Comparison of ENCODE assay signal across 8 cellular contexts in the genomic region with DNA sequence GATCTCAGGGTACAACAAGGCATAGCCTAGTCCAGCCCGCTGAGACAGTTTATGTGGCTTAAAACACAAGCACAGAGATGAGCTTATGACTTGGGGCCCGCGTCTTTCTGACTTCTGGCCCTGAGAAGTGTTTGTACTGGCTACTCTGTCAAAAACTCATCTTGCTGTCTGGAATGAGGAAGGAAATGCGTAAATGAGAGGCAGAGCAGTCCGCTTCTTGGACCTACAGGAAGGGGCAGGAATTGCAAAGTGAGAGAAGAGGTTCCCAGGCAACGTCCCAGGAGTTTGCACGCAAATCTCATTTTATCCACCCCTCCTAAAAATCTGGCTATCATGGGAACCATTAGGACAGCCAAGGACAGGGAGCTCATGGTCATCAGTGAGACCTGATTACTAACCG. TPM values are rescaled to one million over a fixed set of nuclear protein-coding genes. Genes with fewer than 3 reads are reported as not detected.
DNase-seq lines count a peak whose midpoint lies in the region; ATAC-seq and TF ChIP-seq lines count a peak whose summit lies in the region.

No MANE protein-coding gene starts in this region.

- no peaks in the 10 kb centered on the region for H3K27me3 ChIP-seq in breast epithelium
- H3K27me3 ChIP-seq in liver (ENCODE audit: control insufficient read depth in 4 of 4, insufficient read depth in 4 of 4, low read length in 3 of 4): no peaks in the 10 kb centered on the region
- no peaks in the 10 kb centered on the region for H3K27me3 ChIP-seq in tibial nerve

- WGBS in liver: 64% methylated on average over 8 of the region's 8 CpGs
- WGBS in tibial nerve, 2 donors: 41 to 56% methylated on average over 8 of the region's 8 CpGs

- peak overlapping the region in 1 of 2 donors; percentile 50 for H3K9ac ChIP-seq in liver (ENCODE audit: low read depth in 1 of 2, low read length in 2 of 2)

- H3K4me3 ChIP-seq in breast epithelium: no peak overlapping the region
- H3K4me3 ChIP-seq in liver (ENCODE audit: low read depth in 1 of 3, low read length in 3 of 3): no peak overlapping the region
- no peak overlapping the region for H3K4me3 ChIP-seq in tibial nerve

- H3K4me1 ChIP-seq in breast epithelium (peaks cover 0 to 16% of the 10 kb centered on the region in 2 donors), liver (ENCODE audit: control insufficient read depth in 4 of 4, insufficient read depth in 4 of 4, low read length in 3 of 4) (peaks cover 11 to 70% (median 43%) of the 10 kb centered on the region in 4 donors), tibial nerve (peaks cover 0 to 95% (median 60%) of the 10 kb centered on the region in 4 donors)

- TF ChIP-seq POLR2A in breast epithelium (IDR thresholded peaks at IDR 0.05) (no peak), tibial nerve (IDR thresholded peaks at IDR 0.05) (peak in 1 of 2 donors; percentile 28)

- H3K9me3 ChIP-seq in breast epithelium (no peaks in the 10 kb centered on the region), liver (ENCODE audit: control insufficient read depth in 4 of 4, low read length in 3 of 4) (no peaks in the 10 kb centered on the region), tibial nerve (no peaks in the 10 kb centered on the region)

- ATAC-seq in left lobe of liver: no peak
- ATAC-seq in GM19397 (IDR thresholded peaks at IDR 0.05; ENCODE audit: unreplicated experiment): no peak

- intact Hi-C loops in breast epithelium (cut with DNase I; ENCODE audit: low total_unique reads): loop anchor here (5.0 kb wide), 1 partner anchor 43 kb away; no protein-coding TSS in a partner anchor

- peak in 1 of 3 donors; percentile 36 for TF ChIP-seq CTCF in breast epithelium (IDR thresholded peaks at IDR 0.05)
- TF ChIP-seq CTCF in liver (IDR thresholded peaks at IDR 0.05; ENCODE audit: low read depth, low read length, missing input control): peak; percentile 14
- peak in 3 of 5 experiments; percentile 18 to 46 (median 37) for TF ChIP-seq CTCF in tibial nerve (IDR thresholded peaks at IDR 0.05)

- peak; percentile 2 for DNase-seq in NCI-H1694 treated with DMSO at 0.1 percent for 48 hours (lab: John Stamatoyannopoulos, UW)
- DNase-seq in NCI-H1694 (lab: John Stamatoyannopoulos, UW): no peak
- DNase-seq in breast epithelium (ENCODE audit: low spot score in 2 of 2): no peak
- DNase-seq in tibial nerve (ENCODE audit: low spot score in 2 of 2): peak; percentile 41 to 66
- no peak for DNase-seq in left lobe of liver (ENCODE audit: low spot score)
- DNase-seq in iPS-NIHi7 (ENCODE audit: extremely low spot score): no peak

- H3K36me3 ChIP-seq in breast epithelium: no peaks in the 10 kb centered on the region
- no peaks in the 10 kb centered on the region for H3K36me3 ChIP-seq in liver (ENCODE audit: control insufficient read depth in 4 of 4, insufficient read depth in 3 of 4, low read depth in 1 of 4, low read length in 3 of 4)
- no peaks in the 10 kb centered on the region for H3K36me3 ChIP-seq in tibial nerve

- peak; percentile 44 to 82 for TF ChIP-seq EP300 in tibial nerve (IDR thresholded peaks at IDR 0.05)

- H3K27ac ChIP-seq in breast epithelium: peak overlapping the region; percentile 53 to 75
- H3K27ac ChIP-seq in liver (ENCODE audit: low read depth in 1 of 2, low read length in 2 of 2): peak overlapping the region; percentile 60 to 66
- H3K27ac ChIP-seq in tibial nerve: peak overlapping the region; percentile 56 to 99 (median 95)

- TF ChIP-seq RAD21 in liver (IDR thresholded peaks at IDR 0.05): peak in 1 of 2 donors; percentile 38

TF ChIP-seq in liver, 16 proteins besides CTCF, POLR2A, EP300 and RAD21:
- TF ChIP-seq YY1 (IDR thresholded peaks at IDR 0.05): no peak
- no peak for TF ChIP-seq JUND (IDR thresholded peaks at IDR 0.05)
- TF ChIP-seq TAF1 (conservative IDR thresholded peaks at IDR 0.05): no peak
- peak; percentile 41 for TF ChIP-seq NR2F2 (IDR thresholded peaks at IDR 0.05)
- peak; percentile 26 for TF ChIP-seq SP1 (IDR thresholded peaks at IDR 0.05)
- peak in 1 of 2 donors; percentile 22 for TF ChIP-seq RXRA (IDR thresholded peaks at IDR 0.05)

RNA-seq across cellular contexts. Expression of gene ANXA11, which starts 5.5 kb away (rescaled TPM):
- 100 to 1,000 TPM in 1 of 3 donors, 10 to 100 TPM in 2; 83.3 to 102 (median 93.4) TPM for total RNA-seq in breast epithelium
- 10 to 100 TPM; 14.0 to 20.9 TPM for total RNA-seq in liver
- 10 to 100 TPM; 28.8 to 40.4 TPM for polyA plus RNA-seq in liver
- total RNA-seq in tibial nerve: 100 to 1,000 TPM in 3 of 4 donors, 10 to 100 TPM in 1; 99.8 to 128 (median 113) TPM
- 42.7 TPM for total RNA-seq in left lobe of liver

Comparison
In these comparisons a context has a peak if more than half of its experiments do, and no peak if none do; other contexts are left out.
1. DNase-seq: peak in NCI-H1694 treated with DMSO at 0.1 percent for 48 hours (single experiment) and tibial nerve (2 of 2); none in NCI-H1694 (single experiment), breast epithelium (0 of 2), left lobe of liver (single experiment) and iPS-NIHi7 (single experiment).
2. Peak in every context shown above with its lines, with median percentiles within 50 percentile points of each other: H3K27ac ChIP-seq.